In genomic region chr19:39792999-39793546, GRCh38 we compare ENCODE assay signal across 8 cellular contexts. TPM values are rescaled to one million over a fixed set of nuclear protein-coding genes. Genes with fewer than 3 reads are reported as not detected.
A peak's percentile ranks its signal among the peaks of the same experiment; 100 is the strongest.
DNase-seq lines count a peak whose midpoint lies in the region; ATAC-seq and TF ChIP-seq lines count a peak whose summit lies in the region.

No MANE protein-coding gene starts in this region.

- no peaks in the 10 kb centered on the region for H3K9me3 ChIP-seq in body of pancreas
- no peaks in the 10 kb centered on the region for H3K9me3 ChIP-seq in iPS DF 6.9 (ENCODE audit: control insufficient read depth, insufficient read depth, low read length)
- no peaks in the 10 kb centered on the region for H3K9me3 ChIP-seq in sigmoid colon

- no peak for TF ChIP-seq EP300 in sigmoid colon (IDR thresholded peaks at IDR 0.05)

- peak overlapping the region in 1 of 2 donors; percentile 37 for H3K4me3 ChIP-seq in body of pancreas
- peak overlapping the region; percentile 98; the same call in 1 of the 2 replicates for H3K4me3 ChIP-seq in iPS DF 6.9 (ENCODE audit: low read length)
- H3K4me3 ChIP-seq in sigmoid colon: peak overlapping the region; percentile 29 to 48 (median 42)

- H3K27ac ChIP-seq in body of pancreas (no peak overlapping the region), iPS DF 6.9 (ENCODE audit: low read length) (no peak overlapping the region), sigmoid colon (no peak overlapping the region)

- H3K27me3 ChIP-seq in body of pancreas (peaks cover 0 to 4% of the 10 kb centered on the region in 2 donors), iPS DF 6.9 (ENCODE audit: control insufficient read depth, insufficient read depth, low read length) (no peaks in the 10 kb centered on the region), sigmoid colon (peaks cover 0 to 6% (median 0%) of the 10 kb centered on the region in 3 donors)

- ATAC-seq in HG02588 (IDR thresholded peaks at IDR 0.05; ENCODE audit: unreplicated experiment) (peak; percentile 55), body of pancreas (peak; percentile 91), GM21423 (IDR thresholded peaks at IDR 0.05; ENCODE audit: unreplicated experiment) (no peak)

- TF ChIP-seq CTCF in body of pancreas (IDR thresholded peaks at IDR 0.05): peak; percentile 60 to 84 (median 81)
- peak; percentile 70 to 90 (median 81) for TF ChIP-seq CTCF in sigmoid colon (IDR thresholded peaks at IDR 0.05)

- DNase-seq in DMS153 (lab: John Stamatoyannopoulos, UW) (peak; percentile 62), NCI-H2081 treated with DMSO at 0.1 percent for 48 hours (lab: John Stamatoyannopoulos, UW) (peak; percentile 34), UCSD-AML1 (lab: John Stamatoyannopoulos, UW; ENCODE audit: unreplicated experiment) (peak; percentile 71), body of pancreas (peak; percentile 68 to 80 (median 72)), iPS DF 6.9 (ENCODE audit: low read depth, low spot score) (peak; percentile 86), sigmoid colon (peak; percentile 81)

- H3K4me1 ChIP-seq in body of pancreas: no peaks in the 10 kb centered on the region
- no peaks in the 10 kb centered on the region; the same call in 1 of the 2 replicates for H3K4me1 ChIP-seq in iPS DF 6.9 (ENCODE audit: control insufficient read depth, insufficient read depth, low read length)
- H3K4me1 ChIP-seq in sigmoid colon: no peaks in the 10 kb centered on the region

- H3K36me3 ChIP-seq in body of pancreas (replicated peaks in 1 of 2; ENCODE audit: insufficient read depth in 1 of 2, low read depth in 2 of 2) (no peaks in the 10 kb centered on the region), iPS DF 6.9 (ENCODE audit: control insufficient read depth, insufficient read depth, low read length) (no peaks in the 10 kb centered on the region), sigmoid colon (no peaks in the 10 kb centered on the region)

- TF ChIP-seq POLR2A in body of pancreas (IDR thresholded peaks at IDR 0.05) (no peak), sigmoid colon (IDR thresholded peaks at IDR 0.05) (no peak)

- intact Hi-C loops in body of pancreas (cut with DNase I) (no loop called here), sigmoid colon (cut with DNase I) (loop anchor here (1.0 kb wide), 2 partner anchors 53 to 177 kb away; partner anchors contain the start of gene FBL)

- 1 to 2% methylated on average over 9 to 17 of the region's 17 CpGs for WGBS in body of pancreas, 2 donors
- no CpG with 5 or more reads among the region's 17 CpGs for WGBS in iPS DF 6.9 (ENCODE audit: insufficient coverage, insufficient read length)
- WGBS in sigmoid colon, 2 donors: 1% methylated on average over 17 of the region's 17 CpGs

RNA-seq across cellular contexts. Expression of gene LEUTX, which starts 14.4 kb away (rescaled TPM):
- total RNA-seq in body of pancreas (not detected), sigmoid colon (not detected)
- polyA plus RNA-seq in sigmoid colon: not detected

RNA-seq across cellular contexts. Expression of gene DYRK1B, which starts 40.9 kb away (rescaled TPM):
- total RNA-seq in body of pancreas (10 to 100 TPM; 11.9 to 21.1 TPM), sigmoid colon (10 to 100 TPM in 2 of 4 donors, 1 to 10 TPM in 2; 8.0 to 11.4 (median 9.3) TPM)
- polyA plus RNA-seq in sigmoid colon: 10 to 100 TPM in 1 of 3 donors, 1 to 10 TPM in 2; 6.6 to 11.4 (median 6.9) TPM

RNA-seq across cellular contexts. Expression of gene FBL, which starts 53.1 kb away (rescaled TPM):
- total RNA-seq in body of pancreas: 100 to 1,000 TPM in 1 of 2 donors, 10 to 100 TPM in 1; 90.3 to 118 TPM
- total RNA-seq in sigmoid colon: 100 to 1,000 TPM in 3 of 4 donors, 10 to 100 TPM in 1; 96.4 to 147 (median 109) TPM
- polyA plus RNA-seq in sigmoid colon: 100 to 1,000 TPM; 121 to 333 (median 225) TPM

RNA-seq across cellular contexts. Expression of gene CLC, which starts 55.2 kb away (rescaled TPM):
- total RNA-seq in body of pancreas (not detected), sigmoid colon (not detected)
- 1 to 10 TPM in 1 of 3 donors, not detected in 2; 7.2 TPM for polyA plus RNA-seq in sigmoid colon

Comparison
In these comparisons a context has a peak if more than half of its experiments do, and no peak if none do; other contexts are left out.
1. DNase-seq: peak in every context shown above with its lines; median percentile 86 in iPS DF 6.9; 81 in sigmoid colon; 72 in body of pancreas; 71 in UCSD-AML1; 62 in DMS153; 34 in NCI-H2081 treated with DMSO at 0.1 percent for 48 hours.